In the genomic region with DNA sequence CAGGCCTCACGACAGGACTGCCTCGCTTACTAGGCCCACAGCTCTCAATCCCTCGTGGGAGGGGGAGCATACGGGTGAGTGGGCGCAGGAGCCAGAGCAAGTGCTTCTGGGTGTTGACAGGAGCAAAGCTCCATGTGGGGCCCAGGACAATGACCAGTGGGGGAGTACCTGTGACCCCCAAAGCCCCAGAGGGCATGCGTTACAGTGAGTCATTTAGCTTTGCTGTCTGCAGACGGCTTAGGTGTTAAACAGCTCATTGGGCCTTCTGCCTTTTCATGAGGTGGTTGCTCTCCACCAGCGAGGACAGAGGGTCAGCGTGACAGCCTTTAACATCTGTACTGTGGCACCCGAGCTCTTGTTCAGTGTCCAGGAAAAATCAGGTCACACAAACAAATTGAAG, we compare ENCODE assay signal across 27 cellular contexts.
"Had no signal": no experiment of that assay in that cellular context is flagged by ENCODE, and none has a peak within 500 bp of the region (broad histone marks: within the 10 kb centered on the region; RNA-seq: fewer than 3 reads in every experiment).

No MANE protein-coding gene starts in this region.

- H3K9me3 ChIP-seq: Peyer's patch, SJCRH30, SK-N-SH had no signal

- H3K27me3 ChIP-seq: brain microvascular endothelial cell, Peyer's patch, SJCRH30 had no signal

- H3K4me3 Mint-ChIP-seq: activated CD4-positive, alpha-beta memory T cell treated with anti-CD3 and anti-CD28 coated beads for 36 hours; activated CD4-positive, alpha-beta T cell treated with anti-CD3 and anti-CD28 coated beads, Interleukin-2, amount 10 ng/mL, durations not matched to agents 7 days and 5 days; activated naive CD4-positive, alpha-beta T cell treated with anti-CD3 and anti-CD28 coated beads for 36 hours; activated naive CD8-positive, alpha-beta T cell; activated T-cell treated with anti-CD3 and anti-CD28 coated beads, Interleukin-2, amount 50 U/mL, for 4 hours had no signal

- DNase-seq: activated CD4-positive, alpha-beta memory T cell treated with anti-CD3 and anti-CD28 coated beads for 36 hours; activated CD4-positive, alpha-beta T cell treated with anti-CD3 and anti-CD28 coated beads, Interleukin-2, amount 10 ng/mL, durations not matched to agents 7 days and 5 days; activated CD4-positive, CD25-positive, alpha-beta regulatory T cell; activated CD8-positive, alpha-beta memory T cell treated with anti-CD3 and anti-CD28 coated beads for 24 hours; activated gamma-delta T cell; activated naive CD4-positive, alpha-beta T cell treated with anti-CD3 and anti-CD28 coated beads for 36 hours; activated T-cell treated with anti-CD3 and anti-CD28 coated beads, Interleukin-2, amount 50 U/mL, for 4 hours; amygdala; brain microvascular endothelial cell; Karpas-422; MM.1S; NCI-H1105 treated with DMSO at 0.1 percent for 48 hours; NCI-H146; NCI-H187 treated with DMSO at 0.1 percent for 48 hours; NCI-H2081 treated with DMSO at 0.1 percent for 48 hours; NCI-H2227 treated with DMSO at 0.1 percent for 48 hours; NCI-H526; NCI-H774; NK-92 treated with Interleukin-12 subunit alpha and Interleukin-12 subunit beta, amount 100 ng/mL, for 24 hours; Peyer's patch; Right ventricle myocardium superior; SJCRH30; SK-N-SH; T-helper 1 cell had no signal

- H3K27ac ChIP-seq: brain microvascular endothelial cell, Peyer's patch, RWPE1, SJCRH30, VCaP had no signal

- H3K9ac ChIP-seq: SK-N-SH had no signal

- H3K27me3 Mint-ChIP-seq: activated CD4-positive, alpha-beta memory T cell treated with anti-CD3 and anti-CD28 coated beads for 36 hours; activated CD4-positive, alpha-beta T cell treated with anti-CD3 and anti-CD28 coated beads, Interleukin-2, amount 10 ng/mL, durations not matched to agents 7 days and 5 days; activated naive CD8-positive, alpha-beta T cell had no signal

- H3K4me1 ChIP-seq: Peyer's patch, SJCRH30 had no signal

- H3K9me3 Mint-ChIP-seq: activated CD4-positive, alpha-beta memory T cell treated with anti-CD3 and anti-CD28 coated beads for 36 hours; activated CD4-positive, alpha-beta T cell treated with anti-CD3 and anti-CD28 coated beads, Interleukin-2, amount 10 ng/mL, durations not matched to agents 7 days and 5 days; activated naive CD4-positive, alpha-beta T cell treated with anti-CD3 and anti-CD28 coated beads for 36 hours; activated T-cell treated with anti-CD3 and anti-CD28 coated beads, Interleukin-2, amount 50 U/mL, for 4 hours had no signal

- H3K27ac Mint-ChIP-seq: activated CD4-positive, alpha-beta memory T cell treated with anti-CD3 and anti-CD28 coated beads for 36 hours; activated CD4-positive, alpha-beta T cell treated with anti-CD3 and anti-CD28 coated beads, Interleukin-2, amount 10 ng/mL, durations not matched to agents 7 days and 5 days; activated naive CD4-positive, alpha-beta T cell treated with anti-CD3 and anti-CD28 coated beads for 36 hours had no signal

- H3K36me3 Mint-ChIP-seq: activated CD4-positive, alpha-beta memory T cell treated with anti-CD3 and anti-CD28 coated beads for 36 hours; activated naive CD8-positive, alpha-beta T cell had no signal

- H3K4me3 ChIP-seq: Peyer's patch, SJCRH30 had no signal

- H3K36me3 ChIP-seq: brain microvascular endothelial cell, Peyer's patch, SJCRH30 had no signal
